In genomic region chr12:116274552-116275375, GRCh38 we compare ENCODE assay signal across 8 cellular contexts. TPM values are rescaled to one million over a fixed set of nuclear protein-coding genes. Genes with fewer than 3 reads are reported as not detected.
DNase-seq lines count a peak whose midpoint lies in the region; ATAC-seq and TF ChIP-seq lines count a peak whose summit lies in the region.

No MANE protein-coding gene starts in this region.

- H3K9me3 Mint-ChIP-seq in activated T-cell treated with anti-CD3 and anti-CD28 coated beads, Interleukin-2, amount 50 U/mL, for 24 hours: peaks cover 2% of the 10 kb centered on the region
- no peaks in the 10 kb centered on the region for H3K9me3 Mint-ChIP-seq in WTC11

- no peaks in the 10 kb centered on the region for H3K9me3 ChIP-seq in subcutaneous abdominal adipose tissue (ENCODE audit: control insufficient read depth in 5 of 5, low read length in 5 of 5)

- H3K4me1 Mint-ChIP-seq in activated T-cell treated with anti-CD3 and anti-CD28 coated beads, Interleukin-2, amount 50 U/mL, for 24 hours (ENCODE audit: low read depth): peaks cover 49% of the 10 kb centered on the region
- peaks cover 51% of the 10 kb centered on the region for H3K4me1 Mint-ChIP-seq in WTC11

- TF ChIP-seq CTCF in WTC11 (IDR thresholded peaks at IDR 0.05) (no peak), foreskin fibroblast (IDR thresholded peaks at IDR 0.05; ENCODE audit: low read depth, low read length) (no peak)

- ATAC-seq in WTC11: no peak
- no peak for ATAC-seq in GM21825 (IDR thresholded peaks at IDR 0.05; ENCODE audit: unreplicated experiment)

- CTCF ChIA-PET in WTC11 (lab: Charles Lee): no interaction called here

- no peaks in the 10 kb centered on the region for H3K27me3 Mint-ChIP-seq in activated T-cell treated with anti-CD3 and anti-CD28 coated beads, Interleukin-2, amount 50 U/mL, for 24 hours
- H3K27me3 Mint-ChIP-seq in WTC11 (ENCODE audit: low read depth): peaks cover 4% of the 10 kb centered on the region; the same call in 1 of the 2 replicates

- no peak overlapping the region for H3K27ac Mint-ChIP-seq in activated T-cell treated with anti-CD3 and anti-CD28 coated beads, Interleukin-2, amount 50 U/mL, for 24 hours
- H3K27ac Mint-ChIP-seq in WTC11: no peak overlapping the region

- DNase-seq in activated T-cell treated with anti-CD3 and anti-CD28 coated beads, Interleukin-2, amount 50 U/mL, for 24 hours: no peak
- DNase-seq in activated T-cell treated with anti-CD3 and anti-CD28 coated beads for 4 hours (no peak), WTC11 (ENCODE audit: low spot score) (no peak), foreskin fibroblast (no peak), RKO (ENCODE audit: low spot score) (no peak), NCI-H524 treated with DMSO at 0.1 percent for 48 hours (lab: John Stamatoyannopoulos, UW) (no peak)

- peak overlapping the region; percentile 94 for H3K4me3 Mint-ChIP-seq in activated T-cell treated with anti-CD3 and anti-CD28 coated beads, Interleukin-2, amount 50 U/mL, for 24 hours
- H3K4me3 Mint-ChIP-seq in WTC11: peak overlapping the region; percentile 98

- peak overlapping the region in 4 of 5 donors; percentile 40 to 62 (median 49) for H3K9ac ChIP-seq in subcutaneous abdominal adipose tissue (ENCODE audit: low read length in 5 of 5)

- H3K27ac ChIP-seq in subcutaneous abdominal adipose tissue (ENCODE audit: low read depth, low read length): no peak overlapping the region

- H3K4me3 ChIP-seq in foreskin fibroblast (ENCODE audit: low read depth in 1 of 2, low read length in 2 of 2): peak overlapping the region; percentile 82 to 84
- peak overlapping the region in 4 of 5 donors; percentile 91 to 95 (median 93) for H3K4me3 ChIP-seq in subcutaneous abdominal adipose tissue (ENCODE audit: low read depth in 1 of 5, low read length in 5 of 5)

- no peaks in the 10 kb centered on the region for H3K27me3 ChIP-seq in subcutaneous abdominal adipose tissue (ENCODE audit: control insufficient read depth in 5 of 5, insufficient read depth in 4 of 5, low read length in 5 of 5)

- peaks cover 1 to 38% (median 35%) of the 10 kb centered on the region in 5 donors for H3K4me1 ChIP-seq in subcutaneous abdominal adipose tissue (ENCODE audit: control insufficient read depth in 5 of 5, insufficient read depth in 5 of 5, low read length in 5 of 5)

- POLR2A ChIA-PET in WTC11 (lab: Charles Lee): no interaction called here

- no peaks in the 10 kb centered on the region for H3K36me3 ChIP-seq in subcutaneous abdominal adipose tissue (ENCODE audit: control insufficient read depth in 5 of 5, insufficient read depth in 5 of 5, low read length in 5 of 5)

- H3K36me3 Mint-ChIP-seq in activated T-cell treated with anti-CD3 and anti-CD28 coated beads, Interleukin-2, amount 50 U/mL, for 24 hours (ENCODE audit: low read depth): peaks cover 10% of the 10 kb centered on the region
- no peaks in the 10 kb centered on the region for H3K36me3 Mint-ChIP-seq in WTC11

TF ChIP-seq in WTC11, 78 proteins besides CTCF, POLR2A, EP300 and RAD21 (continues in another document):
- TF ChIP-seq PRDM15 (CRISPR knock-in tag; IDR thresholded peaks at IDR 0.05): no peak
- TF ChIP-seq ZBTB43 (CRISPR knock-in tag; IDR thresholded peaks at IDR 0.05): no peak
- no peak for TF ChIP-seq GABPB1 (CRISPR knock-in tag; IDR thresholded peaks at IDR 0.05)
- no peak for TF ChIP-seq NFATC4 (CRISPR knock-in tag; IDR thresholded peaks at IDR 0.05)
- no peak for TF ChIP-seq TEAD4 (CRISPR knock-in tag; IDR thresholded peaks at IDR 0.05)
- TF ChIP-seq, protein P1, sequence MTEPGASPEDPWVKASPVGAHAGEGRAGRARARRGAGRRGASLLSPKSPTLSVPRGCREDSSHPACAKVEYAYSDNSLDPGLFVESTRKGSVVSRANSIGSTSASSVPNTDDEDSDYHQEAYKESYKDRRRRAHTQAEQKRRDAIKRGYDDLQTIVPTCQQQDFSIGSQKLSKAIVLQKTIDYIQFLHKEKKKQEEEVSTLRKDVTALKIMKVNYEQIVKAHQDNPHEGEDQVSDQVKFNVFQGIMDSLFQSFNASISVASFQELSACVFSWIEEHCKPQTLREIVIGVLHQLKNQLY (CRISPR knock-in tag; IDR thresholded peaks at IDR 0.05): no peak
- TF ChIP-seq AFF4 (CRISPR knock-in tag; IDR thresholded peaks at IDR 0.05; ENCODE audit: borderline replicate concordance): no peak
- TF ChIP-seq E2F1 (CRISPR knock-in tag; IDR thresholded peaks at IDR 0.05): no peak
- TF ChIP-seq, protein P2, sequence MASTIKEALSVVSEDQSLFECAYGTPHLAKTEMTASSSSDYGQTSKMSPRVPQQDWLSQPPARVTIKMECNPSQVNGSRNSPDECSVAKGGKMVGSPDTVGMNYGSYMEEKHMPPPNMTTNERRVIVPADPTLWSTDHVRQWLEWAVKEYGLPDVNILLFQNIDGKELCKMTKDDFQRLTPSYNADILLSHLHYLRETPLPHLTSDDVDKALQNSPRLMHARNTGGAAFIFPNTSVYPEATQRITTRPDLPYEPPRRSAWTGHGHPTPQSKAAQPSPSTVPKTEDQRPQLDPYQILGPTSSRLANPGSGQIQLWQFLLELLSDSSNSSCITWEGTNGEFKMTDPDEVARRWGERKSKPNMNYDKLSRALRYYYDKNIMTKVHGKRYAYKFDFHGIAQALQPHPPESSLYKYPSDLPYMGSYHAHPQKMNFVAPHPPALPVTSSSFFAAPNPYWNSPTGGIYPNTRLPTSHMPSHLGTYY (CRISPR knock-in tag; IDR thresholded peaks at IDR 0.05): no peak

RNA-seq across cellular contexts. Expression of gene MED13L, which starts 2.7 kb away (rescaled TPM):
- 53.3 to 80.5 TPM (median 55.5 TPM) in 3 replicates for total RNA-seq in WTC11 (2021)
